ENCODE assay signal across 20 cellular contexts in genomic region chrX:123738378-123738955, GRCh38.
"Had no signal": no experiment of that assay in that cellular context is flagged by ENCODE, and none has a peak within 500 bp of the region (broad histone marks: within the 10 kb centered on the region; RNA-seq: fewer than 3 reads in every experiment).

No MANE protein-coding gene starts in this region.

- H3K9me3 Mint-ChIP-seq: activated naive CD4-positive, alpha-beta T cell treated with anti-CD3 and anti-CD28 coated beads for 36 hours; activated naive CD8-positive, alpha-beta T cell treated with anti-CD3 and anti-CD28 coated beads, Interleukin-2, amount 50 U/mL, for 24 hours; memory B cell; naive thymus-derived CD8-positive, alpha-beta T cell had no signal

- ATAC-seq: activated CD4-positive, CD25-positive, alpha-beta regulatory T cell treated with anti-CD3 and anti-CD28 coated beads, Interleukin-2, amount 50 U/mL, for 24 hours; activated naive CD8-positive, alpha-beta T cell treated with anti-CD3 and anti-CD28 coated beads, Interleukin-2, amount 50 U/mL, for 24 hours; gastrocnemius medialis; mucosa of descending colon; naive thymus-derived CD8-positive, alpha-beta T cell had no signal

- H3K4me3 Mint-ChIP-seq: activated naive CD4-positive, alpha-beta T cell treated with anti-CD3 and anti-CD28 coated beads for 36 hours; activated naive CD8-positive, alpha-beta T cell treated with anti-CD3 and anti-CD28 coated beads, Interleukin-2, amount 50 U/mL, for 24 hours; endodermal cell; memory B cell; naive thymus-derived CD8-positive, alpha-beta T cell had no signal

- H3K36me3 Mint-ChIP-seq: memory B cell; naive thymus-derived CD8-positive, alpha-beta T cell had no signal

- H3K27me3 Mint-ChIP-seq: naive thymus-derived CD8-positive, alpha-beta T cell had no signal

- DNase-seq: activated CD4-positive, alpha-beta T cell treated with anti-CD3 and anti-CD28 coated beads, Interleukin-2, amount 50 U/mL, for 1 hour; activated naive CD4-positive, alpha-beta T cell treated with anti-CD3 and anti-CD28 coated beads for 36 hours; activated naive CD8-positive, alpha-beta T cell treated with anti-CD3 and anti-CD28 coated beads, Interleukin-2, amount 50 U/mL, for 24 hours; activated T-cell treated with anti-CD3 and anti-CD28 coated beads for 4 hours; aorta; dorsolateral prefrontal cortex; endodermal cell; gastrocnemius medialis; islet precursor cell; left ventricle myocardium inferior; mucosa of descending colon; naive thymus-derived CD8-positive, alpha-beta T cell; small intestine; stimulated activated CD4-positive, alpha-beta T cell treated with anti-CD3 and anti-CD28 coated beads, Interleukin-4, amount 100 ng/mL, for 4 hours; stimulated activated CD8-positive, alpha-beta memory T cell treated with anti-CD3 and anti-CD28 coated beads, Interleukin-4, amount 100 ng/mL, for 48 hours; stimulated activated naive CD4-positive, alpha-beta T cell treated with Interleukin-2 at 50 U/mL for 16 hours; T1000; transverse colon had no signal

- H3K27ac Mint-ChIP-seq: activated naive CD4-positive, alpha-beta T cell treated with anti-CD3 and anti-CD28 coated beads for 36 hours; activated naive CD8-positive, alpha-beta T cell treated with anti-CD3 and anti-CD28 coated beads, Interleukin-2, amount 50 U/mL, for 24 hours; endodermal cell; memory B cell; naive thymus-derived CD8-positive, alpha-beta T cell had no signal
